1 cellular context compared by ENCODE assay signal in the genomic region with DNA sequence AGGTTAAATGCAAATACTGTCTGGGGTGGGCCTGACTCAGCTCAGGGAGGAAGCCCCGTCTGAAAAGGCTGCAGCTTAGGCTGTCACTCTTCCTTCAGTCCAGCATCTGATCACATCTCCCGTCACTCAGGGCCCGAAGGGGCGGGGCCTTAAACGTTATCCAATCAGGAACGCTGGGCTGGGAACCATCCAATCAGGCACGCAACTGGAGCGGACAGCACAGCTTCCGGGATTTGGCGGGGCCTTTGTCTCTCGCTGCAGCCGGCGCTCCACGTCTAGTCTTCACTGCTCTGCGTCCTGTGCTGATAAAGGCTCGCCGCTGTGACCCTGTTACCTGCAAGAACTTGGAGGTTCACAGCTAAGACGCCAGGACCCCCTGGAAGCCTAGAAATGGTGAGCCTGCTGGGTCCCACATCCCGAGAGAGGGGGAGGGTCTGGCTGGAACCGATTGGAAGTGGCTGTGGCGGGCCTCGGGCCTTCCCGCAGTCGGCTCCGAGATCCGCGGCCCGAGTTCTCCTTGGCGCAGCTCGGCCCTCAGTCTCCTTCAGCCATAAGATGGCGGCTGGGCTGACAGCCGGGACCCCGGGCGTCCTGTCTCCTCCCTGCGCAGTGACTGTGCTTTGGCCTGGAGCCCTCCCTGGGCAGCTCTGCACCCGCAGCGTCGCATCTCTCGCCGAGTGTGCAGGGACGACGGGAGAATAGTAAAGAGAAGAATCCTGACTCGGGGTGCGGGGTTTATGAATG.
TF ChIP-seq lines count a peak whose summit lies in the region.

ZNF92 (plus strand) TSS at position 248 of the 744 bp plus-strand sequence; CDS start at position 391, 143 bp downstream.

TF ChIP-seq in K562, 482 proteins besides CTCF, POLR2A, EP300 and RAD21 (continued from another document and continues in another):
- TF ChIP-seq ZBTB40 (IDR thresholded peaks at IDR 0.05) (peak; percentile 20), ZBTB40 (CRISPR knock-in tag; IDR thresholded peaks at IDR 0.05) (no peak), ZNF696 (CRISPR knock-in tag; conservative IDR thresholded peaks at IDR 0.05) (no peak), CREB1 (IDR thresholded peaks at IDR 0.05) (no peak; the same call in 1 of the 2 replicates), CREB1 (CRISPR knock-in tag; IDR thresholded peaks at IDR 0.05) (peak; percentile 39; the same call in 1 of the 2 replicates), CBFA2T3 (IDR thresholded peaks at IDR 0.05) (peak; percentile 35), HNRNPL (IDR thresholded peaks at IDR 0.05; ENCODE audit: low read depth, low read length) (no peak), DDX20 (tag; IDR thresholded peaks at IDR 0.05; ENCODE audit: low read depth) (no peak), BRF1 (IDR thresholded peaks at IDR 0.05; ENCODE audit: borderline replicate concordance, extremely low read depth, insufficient read length) (no peak), ARHGAP35 (IDR thresholded peaks at IDR 0.05; ENCODE audit: partially characterized antibody) (no peak), PML (IDR thresholded peaks at IDR 0.05; ENCODE audit: low read length) (peak; percentile 92), MAFG (tag; conservative IDR thresholded peaks at IDR 0.05) (no peak), NBN (IDR thresholded peaks at IDR 0.05; ENCODE audit: low read depth) (peak; percentile 55), BRD4 (IDR thresholded peaks at IDR 0.05) (peak; percentile 68; the same call in 1 of the 2 replicates), E2F8 (IDR thresholded peaks at IDR 0.05; ENCODE audit: low read depth, partially characterized antibody) (no peak), ZBTB26 (CRISPR knock-in tag; IDR thresholded peaks at IDR 0.05) (no peak), TEAD2 (tag; IDR thresholded peaks at IDR 0.05) (no peak), MAFF (IDR thresholded peaks at IDR 0.05; ENCODE audit: low read length) (no peak), COPS2 (conservative IDR thresholded peaks at IDR 0.05) (no peak), CBX5 (IDR thresholded peaks at IDR 0.05; ENCODE audit: borderline replicate concordance, low read depth) (no peak), TRIM28 (IDR thresholded peaks at IDR 0.05) (peak; percentile 53; the same call in 1 of the 2 replicates), TCFL5 (CRISPR knock-in tag; conservative IDR thresholded peaks at IDR 0.05) (no peak), DIDO1 (tag; IDR thresholded peaks at IDR 0.05; ENCODE audit: low read depth) (no peak), ZNF384 (IDR thresholded peaks at IDR 0.05; ENCODE audit: low read depth, low read length) (no peak), FOXP1 (CRISPR knock-in tag; IDR thresholded peaks at IDR 0.05) (0 out of 2 replicates have a peak, but pooled peaks have one; percentile 48), HEY1 (CRISPR knock-in tag; IDR thresholded peaks at IDR 0.05; ENCODE audit: borderline replicate concordance) (no peak)
- TF ChIP-seq, protein P1, sequence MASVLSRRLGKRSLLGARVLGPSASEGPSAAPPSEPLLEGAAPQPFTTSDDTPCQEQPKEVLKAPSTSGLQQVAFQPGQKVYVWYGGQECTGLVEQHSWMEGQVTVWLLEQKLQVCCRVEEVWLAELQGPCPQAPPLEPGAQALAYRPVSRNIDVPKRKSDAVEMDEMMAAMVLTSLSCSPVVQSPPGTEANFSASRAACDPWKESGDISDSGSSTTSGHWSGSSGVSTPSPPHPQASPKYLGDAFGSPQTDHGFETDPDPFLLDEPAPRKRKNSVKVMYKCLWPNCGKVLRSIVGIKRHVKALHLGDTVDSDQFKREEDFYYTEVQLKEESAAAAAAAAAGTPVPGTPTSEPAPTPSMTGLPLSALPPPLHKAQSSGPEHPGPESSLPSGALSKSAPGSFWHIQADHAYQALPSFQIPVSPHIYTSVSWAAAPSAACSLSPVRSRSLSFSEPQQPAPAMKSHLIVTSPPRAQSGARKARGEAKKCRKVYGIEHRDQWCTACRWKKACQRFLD (CRISPR knock-in tag; IDR thresholded peaks at IDR 0.05) = no peak
- TF ChIP-seq, protein P2, sequence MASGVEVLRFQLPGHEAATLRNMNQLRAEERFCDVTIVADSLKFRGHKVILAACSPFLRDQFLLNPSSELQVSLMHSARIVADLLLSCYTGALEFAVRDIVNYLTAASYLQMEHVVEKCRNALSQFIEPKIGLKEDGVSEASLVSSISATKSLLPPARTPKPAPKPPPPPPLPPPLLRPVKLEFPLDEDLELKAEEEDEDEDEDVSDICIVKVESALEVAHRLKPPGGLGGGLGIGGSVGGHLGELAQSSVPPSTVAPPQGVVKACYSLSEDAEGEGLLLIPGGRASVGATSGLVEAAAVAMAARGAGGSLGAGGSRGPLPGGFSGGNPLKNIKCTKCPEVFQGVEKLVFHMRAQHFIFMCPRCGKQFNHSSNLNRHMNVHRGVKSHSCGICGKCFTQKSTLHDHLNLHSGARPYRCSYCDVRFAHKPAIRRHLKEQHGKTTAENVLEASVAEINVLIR (CRISPR knock-in tag; IDR thresholded peaks at IDR 0.05) = no peak
- TF ChIP-seq, protein P3, sequence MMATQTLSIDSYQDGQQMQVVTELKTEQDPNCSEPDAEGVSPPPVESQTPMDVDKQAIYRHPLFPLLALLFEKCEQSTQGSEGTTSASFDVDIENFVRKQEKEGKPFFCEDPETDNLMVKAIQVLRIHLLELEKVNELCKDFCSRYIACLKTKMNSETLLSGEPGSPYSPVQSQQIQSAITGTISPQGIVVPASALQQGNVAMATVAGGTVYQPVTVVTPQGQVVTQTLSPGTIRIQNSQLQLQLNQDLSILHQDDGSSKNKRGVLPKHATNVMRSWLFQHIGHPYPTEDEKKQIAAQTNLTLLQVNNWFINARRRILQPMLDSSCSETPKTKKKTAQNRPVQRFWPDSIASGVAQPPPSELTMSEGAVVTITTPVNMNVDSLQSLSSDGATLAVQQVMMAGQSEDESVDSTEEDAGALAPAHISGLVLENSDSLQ (IDR thresholded peaks at IDR 0.05) = peak; percentile 99
- TF ChIP-seq, protein P4, sequence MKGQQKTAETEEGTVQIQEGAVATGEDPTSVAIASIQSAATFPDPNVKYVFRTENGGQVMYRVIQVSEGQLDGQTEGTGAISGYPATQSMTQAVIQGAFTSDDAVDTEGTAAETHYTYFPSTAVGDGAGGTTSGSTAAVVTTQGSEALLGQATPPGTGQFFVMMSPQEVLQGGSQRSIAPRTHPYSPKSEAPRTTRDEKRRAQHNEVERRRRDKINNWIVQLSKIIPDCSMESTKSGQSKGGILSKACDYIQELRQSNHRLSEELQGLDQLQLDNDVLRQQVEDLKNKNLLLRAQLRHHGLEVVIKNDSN (CRISPR knock-in tag; IDR thresholded peaks at IDR 0.05) = no peak
- TF ChIP-seq, protein P5, sequence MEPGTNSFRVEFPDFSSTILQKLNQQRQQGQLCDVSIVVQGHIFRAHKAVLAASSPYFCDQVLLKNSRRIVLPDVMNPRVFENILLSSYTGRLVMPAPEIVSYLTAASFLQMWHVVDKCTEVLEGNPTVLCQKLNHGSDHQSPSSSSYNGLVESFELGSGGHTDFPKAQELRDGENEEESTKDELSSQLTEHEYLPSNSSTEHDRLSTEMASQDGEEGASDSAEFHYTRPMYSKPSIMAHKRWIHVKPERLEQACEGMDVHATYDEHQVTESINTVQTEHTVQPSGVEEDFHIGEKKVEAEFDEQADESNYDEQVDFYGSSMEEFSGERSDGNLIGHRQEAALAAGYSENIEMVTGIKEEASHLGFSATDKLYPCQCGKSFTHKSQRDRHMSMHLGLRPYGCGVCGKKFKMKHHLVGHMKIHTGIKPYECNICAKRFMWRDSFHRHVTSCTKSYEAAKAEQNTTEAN (CRISPR knock-in tag; IDR thresholded peaks at IDR 0.05) = no peak
